ENCODE assay signal across 19 cellular contexts in the genomic region with DNA sequence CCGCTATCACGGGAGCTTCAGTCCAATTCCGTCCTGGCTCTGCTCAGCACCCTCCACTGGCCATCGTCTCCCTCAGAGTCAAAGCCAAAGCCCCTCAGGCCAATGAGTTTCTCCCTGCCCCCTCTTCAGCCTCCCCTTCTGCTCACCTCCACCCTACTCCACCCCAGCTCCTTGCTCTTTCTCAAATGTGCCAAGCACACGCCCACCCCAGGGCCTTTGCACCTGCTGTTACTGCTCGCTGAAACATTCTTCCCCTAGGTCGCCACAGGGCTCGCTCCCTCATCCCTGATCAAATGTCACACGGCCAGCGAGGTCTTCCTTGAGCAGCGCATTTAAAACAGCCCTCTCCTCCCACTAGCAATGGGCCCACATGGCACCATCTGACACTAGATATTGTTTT. TPM values are rescaled to one million over a fixed set of nuclear protein-coding genes. Genes with fewer than 3 reads are reported as not detected.
DNase-seq lines count a peak whose midpoint lies in the region; ATAC-seq, FAIRE-seq and TF ChIP-seq lines count a peak whose summit lies in the region.
"Had no signal": no experiment of that assay in that cellular context is flagged by ENCODE, and none has a peak within 500 bp of the region (broad histone marks: within the 10 kb centered on the region; RNA-seq: fewer than 3 reads in every experiment).

No MANE protein-coding gene starts in this region.

- H3K4me3 ChIP-seq in HepG2 (replicated peaks in 1 of 3; ENCODE audit: insufficient read depth in 1 of 3, low read depth in 2 of 3, low read length in 3 of 3): no peak overlapping the region
- no peak overlapping the region for H3K4me3 ChIP-seq in right lobe of liver
- H3K4me3 ChIP-seq in coronary artery: no peak overlapping the region
- H3K4me3 ChIP-seq in neural progenitor cell: no peak overlapping the region
- H3K4me3 ChIP-seq: body of pancreas, esophagus muscularis mucosa had no signal

- H2AFZ ChIP-seq in HepG2 (ENCODE audit: low read length) (no peak overlapping the region), neural progenitor cell (replicated peaks) (no peak overlapping the region)

- FAIRE-seq in HepG2 (lab: Jason Lieb, UNC): no peak
- FAIRE-seq: D721Med, GM12891 had no signal

- H4K20me1 ChIP-seq in HepG2 (ENCODE audit: insufficient read depth, low read length): no peaks in the 10 kb centered on the region
- no peaks in the 10 kb centered on the region for H4K20me1 ChIP-seq in neural progenitor cell (ENCODE audit: low read depth)

- H3F3A ChIP-seq in neural progenitor cell (ENCODE audit: low read depth): no peaks in the 10 kb centered on the region

- CTCF ChIA-PET in HepG2 (lab: Yijun Ruan, JAX; ENCODE audit: low intra/inter-chr PET ratio, low total read pairs): no interaction called here

- POLR2A ChIA-PET in HepG2 (lab: Yijun Ruan, JAX): no interaction called here

- H3K4me3 Mint-ChIP-seq in neural progenitor cell: no peak overlapping the region

- intact Hi-C loops in HepG2 (cut with micrococcal nuclease; ENCODE audit: unreplicated experiment): no loop called here
- intact Hi-C loops in right lobe of liver (cut with DNase I): no loop called here

- 83% methylated on average over 11 of the region's 11 CpGs for WGBS in HepG2 (ENCODE audit: low lambda C conversion rate)
- WGBS in right lobe of liver (ENCODE audit: insufficient coverage, low coverage, low lambda C conversion rate, missing lambda C conversion rate): 89% methylated on average over 8 of the region's 11 CpGs

- no TSS peak for BruUV-seq in HepG2 (replicated peaks; lab: Mats Ljungman, UMichigan)

- H3K36me3 ChIP-seq in HepG2 (replicated peaks in 1 of 2; ENCODE audit: control insufficient read depth in 1 of 2, insufficient read depth in 2 of 2, low read length in 2 of 2) (no peaks in the 10 kb centered on the region), right lobe of liver (no peaks in the 10 kb centered on the region), neural progenitor cell (no peaks in the 10 kb centered on the region)
- H3K36me3 ChIP-seq: esophagus muscularis mucosa had no signal

- H3K27ac Mint-ChIP-seq in neural progenitor cell: peak overlapping the region; percentile 57

- no peak for TF ChIP-seq POLR2A in HepG2 (IDR thresholded peaks at IDR 0.05; ENCODE audit: insufficient read depth in 1 of 2, low read depth in 2 of 2, low read length in 2 of 2)
- TF ChIP-seq POLR2A in right lobe of liver (IDR thresholded peaks at IDR 0.05): no peak

- H3K4me1 ChIP-seq in HepG2 (ENCODE audit: insufficient read depth, low read length) (peaks cover 80% of the 10 kb centered on the region), right lobe of liver (peaks cover 0 to 14% (median 6%) of the 10 kb centered on the region in 4 donors), neural progenitor cell (no peaks in the 10 kb centered on the region)

- no peak overlapping the region for H3K4me2 ChIP-seq in HepG2 (ENCODE audit: low read depth, low read length)
- no peak overlapping the region for H3K4me2 ChIP-seq in neural progenitor cell

- no peak for TF ChIP-seq RAD21 in HepG2 (CRISPR knock-in tag; IDR thresholded peaks at IDR 0.05)

- in situ Hi-C loops in HepG2 (cut with HindIII; ENCODE audit: extremely low pct_ligation_motif_present, low pct_unique_long_range_greater_than_20kb): no loop called here

- H3K9me3 ChIP-seq in HepG2 (ENCODE audit: low read length) (no peaks in the 10 kb centered on the region), right lobe of liver (no peaks in the 10 kb centered on the region), neural progenitor cell (ENCODE audit: low read depth) (no peaks in the 10 kb centered on the region)
- H3K9me3 ChIP-seq: body of pancreas, esophagus muscularis mucosa had no signal

- TF ChIP-seq CTCF in HepG2 (CRISPR knock-in tag; IDR thresholded peaks at IDR 0.05) (no peak), right lobe of liver (IDR thresholded peaks at IDR 0.05) (no peak), coronary artery (IDR thresholded peaks at IDR 0.05) (no peak), neural progenitor cell (IDR thresholded peaks at IDR 0.05) (no peak)

- peaks cover 1% of the 10 kb centered on the region for H3K36me3 Mint-ChIP-seq in neural progenitor cell

- ATAC-seq in HepG2 (no peak), right lobe of liver (no peak), HG03354 (IDR thresholded peaks at IDR 0.05; ENCODE audit: poor library complexity, severe bottlenecking, unreplicated experiment) (no peak)

- DNase-seq in HepG2 (ENCODE audit: low spot score) (no peak), right lobe of liver (no peak), coronary artery (ENCODE audit: low spot score) (no peak), neural progenitor cell (ENCODE audit: low spot score) (no peak), iPS-NIHi11 (ENCODE audit: low spot score) (no peak), amniotic stem cell (lab: John Stamatoyannopoulos, UW) (no peak)
- DNase-seq in central memory CD4-positive, alpha-beta T cell: no peak
- DNase-seq: GF-D8, glutamatergic neuron, MM.1S, NCI-H1694 treated with DMSO at 0.1 percent for 48 hours, NCI-H446, occipital lobe, SW 1271 had no signal

- H3K27me3 Mint-ChIP-seq in neural progenitor cell (ENCODE audit: insufficient read depth, low read depth): peaks cover 2% of the 10 kb centered on the region

- H3K4me1 Mint-ChIP-seq in neural progenitor cell: peaks cover 21% of the 10 kb centered on the region

- TF ChIP-seq EP300 in HepG2 (IDR thresholded peaks at IDR 0.05; ENCODE audit: low read depth in 2 of 2, low read length in 2 of 2) (no peak), HepG2 (CRISPR knock-in tag; IDR thresholded peaks at IDR 0.05; ENCODE audit: borderline replicate concordance) (no peak)

- no peak overlapping the region for H3K27ac ChIP-seq in HepG2 (ENCODE audit: extremely low read length, insufficient read depth, low read length)
- H3K27ac ChIP-seq in right lobe of liver: no peak overlapping the region
- peak overlapping the region; percentile 74 to 92 for H3K27ac ChIP-seq in coronary artery
- H3K27ac ChIP-seq in neural progenitor cell: no peak overlapping the region

- H3K79me2 ChIP-seq in HepG2 (ENCODE audit: insufficient read depth, low read length) (no peaks in the 10 kb centered on the region), neural progenitor cell (ENCODE audit: low read depth) (no peaks in the 10 kb centered on the region)

- H3K27me3 ChIP-seq in HepG2 (ENCODE audit: control insufficient read depth in 1 of 2, insufficient read depth in 2 of 2, low read length in 2 of 2): no peaks in the 10 kb centered on the region
- H3K27me3 ChIP-seq in right lobe of liver: no peaks in the 10 kb centered on the region
- H3K27me3 ChIP-seq in neural progenitor cell: no peaks in the 10 kb centered on the region
- H3K27me3 ChIP-seq: body of pancreas, esophagus muscularis mucosa had no signal

- no peaks in the 10 kb centered on the region for H3K9me3 Mint-ChIP-seq in neural progenitor cell

- H3K9ac ChIP-seq in HepG2 (ENCODE audit: insufficient read depth, low read depth, low read length): no peak overlapping the region
- H3K9ac ChIP-seq in neural progenitor cell: no peak overlapping the region

RNA-seq across cellular contexts. Expression of gene ENG, which starts 6.3 kb away (rescaled TPM):
- total RNA-seq in HepG2 (2016; rRNA removed; fragmentation: Illumina TruSeq; extraction: Trizol) (0.02 TPM in 1 of 2 replicates, not detected in the other), right lobe of liver (10 to 100 TPM; 27.4 to 90.1 (median 54.1) TPM), neural progenitor cell (ENCODE audit: low replicate concordance) (0.19 TPM in 1 of 2 replicates, not detected in the other)
- total RNA-seq in HepG2 (2016; cell fraction: cytosol; rRNA removed; fragmentation: Illumina TruSeq; extraction: Trizol; ENCODE audit: low read depth): not detected in 2 replicates
- total RNA-seq in HepG2 (2016; cell fraction: insoluble cytoplasmic fraction; rRNA removed; fragmentation: Illumina TruSeq; extraction: Trizol): 0.07 and 0.17 TPM in 2 replicates
- total RNA-seq in HepG2 (2016; cell fraction: membrane; rRNA removed; fragmentation: Illumina TruSeq; extraction: Trizol): 0.07 and 0.22 TPM in 2 replicates
- total RNA-seq in HepG2 (2016; cell fraction: nucleus; rRNA removed; fragmentation: Illumina TruSeq; extraction: Trizol): 0.25 TPM in 1 of 2 replicates, not detected in the other
- 1.1 and 1.4 TPM in 2 replicates for polyA plus RNA-seq in HepG2 (2011; rRNA removed)
- polyA plus RNA-seq in HepG2 (2011; cell fraction: cytosol; rRNA removed): 0.82 and 1.1 TPM in 2 replicates
- 2.1 and 2.3 TPM in 2 replicates for polyA plus RNA-seq in HepG2 (2011; cell fraction: nucleus; rRNA removed)
- 1.4 and 1.5 TPM in 2 replicates for polyA plus RNA-seq in HepG2 (2012)
- not detected in 2 replicates for polyA plus RNA-seq in HepG2 (2016; cell fraction: cytosol; fragmentation: Illumina TruSeq; extraction: Trizol; ENCODE audit: low read depth)
- 0.08 TPM in 1 of 2 replicates, not detected in the other for polyA plus RNA-seq in HepG2 (2016; cell fraction: insoluble cytoplasmic fraction; fragmentation: Illumina TruSeq; extraction: Trizol; ENCODE audit: low read depth)
- 0.06 and 0.13 TPM in 2 replicates for polyA plus RNA-seq in HepG2 (2016; cell fraction: membrane; fragmentation: Illumina TruSeq; extraction: Trizol; ENCODE audit: low read depth)
- polyA plus RNA-seq in HepG2 (2016; cell fraction: nucleus; fragmentation: Illumina TruSeq; extraction: Trizol; ENCODE audit: insufficient read depth, low read depth): 0.20 and 0.22 TPM in 2 replicates
- polyA minus RNA-seq in HepG2 (2011; rRNA and poly(A)+ RNA removed; ENCODE audit: low replicate concordance): 1.2 and 26.5 TPM in 2 replicates
- polyA minus RNA-seq in HepG2 (2011; cell fraction: cytosol; rRNA and poly(A)+ RNA removed): 0.30 and 0.62 TPM in 2 replicates
- polyA minus RNA-seq in HepG2 (2011; cell fraction: nucleus; rRNA and poly(A)+ RNA removed): 0.75 and 0.90 TPM in 2 replicates

RNA-seq across cellular contexts. Expression of gene AK1, which starts 16.7 kb away (rescaled TPM):
- 25.7 and 32.8 TPM in 2 replicates for total RNA-seq in HepG2 (2016; rRNA removed; fragmentation: Illumina TruSeq; extraction: Trizol)
- 12.5 and 17.4 TPM in 2 replicates for total RNA-seq in HepG2 (2016; cell fraction: cytosol; rRNA removed; fragmentation: Illumina TruSeq; extraction: Trizol; ENCODE audit: low read depth)
- 27.8 and 33.7 TPM in 2 replicates for total RNA-seq in HepG2 (2016; cell fraction: insoluble cytoplasmic fraction; rRNA removed; fragmentation: Illumina TruSeq; extraction: Trizol)
- total RNA-seq in HepG2 (2016; cell fraction: membrane; rRNA removed; fragmentation: Illumina TruSeq; extraction: Trizol): 18.2 and 19.8 TPM in 2 replicates
- total RNA-seq in HepG2 (2016; cell fraction: nucleus; rRNA removed; fragmentation: Illumina TruSeq; extraction: Trizol): 13.7 and 15.3 TPM in 2 replicates
- polyA plus RNA-seq in HepG2 (2011; rRNA removed): 19.1 and 28.5 TPM in 2 replicates
- polyA plus RNA-seq in HepG2 (2011; cell fraction: cytosol; rRNA removed): 29.9 and 38.0 TPM in 2 replicates
- 34.1 and 55.6 TPM in 2 replicates for polyA plus RNA-seq in HepG2 (2011; cell fraction: nucleus; rRNA removed)
- 17.5 and 23.3 TPM in 2 replicates for polyA plus RNA-seq in HepG2 (2012)
- polyA plus RNA-seq in HepG2 (2016; cell fraction: cytosol; fragmentation: Illumina TruSeq; extraction: Trizol; ENCODE audit: low read depth): 28.9 and 48.9 TPM in 2 replicates
- polyA plus RNA-seq in HepG2 (2016; cell fraction: insoluble cytoplasmic fraction; fragmentation: Illumina TruSeq; extraction: Trizol; ENCODE audit: low read depth): 44.7 and 50.7 TPM in 2 replicates
- polyA plus RNA-seq in HepG2 (2016; cell fraction: membrane; fragmentation: Illumina TruSeq; extraction: Trizol; ENCODE audit: low read depth): 31.6 and 41.6 TPM in 2 replicates
- polyA plus RNA-seq in HepG2 (2016; cell fraction: nucleus; fragmentation: Illumina TruSeq; extraction: Trizol; ENCODE audit: insufficient read depth, low read depth): 39.2 and 40.7 TPM in 2 replicates
- polyA minus RNA-seq in HepG2 (2011; rRNA and poly(A)+ RNA removed; ENCODE audit: low replicate concordance): 3.6 and 45.8 TPM in 2 replicates
- 3.8 and 5.4 TPM in 2 replicates for polyA minus RNA-seq in HepG2 (2011; cell fraction: cytosol; rRNA and poly(A)+ RNA removed)
- 1.7 and 4.1 TPM in 2 replicates for polyA minus RNA-seq in HepG2 (2011; cell fraction: nucleus; rRNA and poly(A)+ RNA removed)
- 10 to 100 TPM; 31.4 to 78.6 (median 51.7) TPM for total RNA-seq in right lobe of liver
- 20.5 and 25.6 TPM in 2 replicates for total RNA-seq in neural progenitor cell (ENCODE audit: low replicate concordance)

RNA-seq across cellular contexts. Expression of gene ST6GALNAC6, which starts 38.6 kb away (rescaled TPM):
- total RNA-seq in HepG2 (2016; rRNA removed; fragmentation: Illumina TruSeq; extraction: Trizol): 16.7 and 18.5 TPM in 2 replicates
- 13.5 and 13.9 TPM in 2 replicates for total RNA-seq in HepG2 (2016; cell fraction: cytosol; rRNA removed; fragmentation: Illumina TruSeq; extraction: Trizol; ENCODE audit: low read depth)
- 11.7 and 18.2 TPM in 2 replicates for total RNA-seq in HepG2 (2016; cell fraction: insoluble cytoplasmic fraction; rRNA removed; fragmentation: Illumina TruSeq; extraction: Trizol)
- total RNA-seq in HepG2 (2016; cell fraction: membrane; rRNA removed; fragmentation: Illumina TruSeq; extraction: Trizol): 42.0 and 46.1 TPM in 2 replicates
- 13.4 and 15.1 TPM in 2 replicates for total RNA-seq in HepG2 (2016; cell fraction: nucleus; rRNA removed; fragmentation: Illumina TruSeq; extraction: Trizol)
- polyA plus RNA-seq in HepG2 (2011; rRNA removed): 65.4 and 103 TPM in 2 replicates
- 63.0 and 69.3 TPM in 2 replicates for polyA plus RNA-seq in HepG2 (2011; cell fraction: cytosol; rRNA removed)
- 134 and 138 TPM in 2 replicates for polyA plus RNA-seq in HepG2 (2011; cell fraction: nucleus; rRNA removed)
- 36.1 and 53.0 TPM in 2 replicates for polyA plus RNA-seq in HepG2 (2012)
- 33.4 and 37.1 TPM in 2 replicates for polyA plus RNA-seq in HepG2 (2016; cell fraction: cytosol; fragmentation: Illumina TruSeq; extraction: Trizol; ENCODE audit: low read depth)
- 18.0 and 19.3 TPM in 2 replicates for polyA plus RNA-seq in HepG2 (2016; cell fraction: insoluble cytoplasmic fraction; fragmentation: Illumina TruSeq; extraction: Trizol; ENCODE audit: low read depth)
- 54.8 and 59.0 TPM in 2 replicates for polyA plus RNA-seq in HepG2 (2016; cell fraction: membrane; fragmentation: Illumina TruSeq; extraction: Trizol; ENCODE audit: low read depth)
- 32.9 and 35.5 TPM in 2 replicates for polyA plus RNA-seq in HepG2 (2016; cell fraction: nucleus; fragmentation: Illumina TruSeq; extraction: Trizol; ENCODE audit: insufficient read depth, low read depth)
- polyA minus RNA-seq in HepG2 (2011; rRNA and poly(A)+ RNA removed; ENCODE audit: low replicate concordance): 41.6 and 91.9 TPM in 2 replicates
- polyA minus RNA-seq in HepG2 (2011; cell fraction: cytosol; rRNA and poly(A)+ RNA removed): 15.4 and 21.1 TPM in 2 replicates
- polyA minus RNA-seq in HepG2 (2011; cell fraction: nucleus; rRNA and poly(A)+ RNA removed): 22.4 and 22.6 TPM in 2 replicates
- 10 to 100 TPM; 22.5 to 40.3 (median 29.8) TPM for total RNA-seq in right lobe of liver
- total RNA-seq in neural progenitor cell (ENCODE audit: low replicate concordance): 14.3 and 42.7 TPM in 2 replicates

RNA-seq across cellular contexts. Expression of gene ST6GALNAC4, which starts 56.1 kb away (rescaled TPM):
- 14.8 and 18.8 TPM in 2 replicates for total RNA-seq in HepG2 (2016; rRNA removed; fragmentation: Illumina TruSeq; extraction: Trizol)
- total RNA-seq in HepG2 (2016; cell fraction: cytosol; rRNA removed; fragmentation: Illumina TruSeq; extraction: Trizol; ENCODE audit: low read depth): 35.6 and 43.0 TPM in 2 replicates
- total RNA-seq in HepG2 (2016; cell fraction: insoluble cytoplasmic fraction; rRNA removed; fragmentation: Illumina TruSeq; extraction: Trizol): 13.0 and 19.7 TPM in 2 replicates
- total RNA-seq in HepG2 (2016; cell fraction: membrane; rRNA removed; fragmentation: Illumina TruSeq; extraction: Trizol): 47.7 and 65.6 TPM in 2 replicates
- total RNA-seq in HepG2 (2016; cell fraction: nucleus; rRNA removed; fragmentation: Illumina TruSeq; extraction: Trizol): 12.8 and 17.5 TPM in 2 replicates
- 27.7 and 36.4 TPM in 2 replicates for polyA plus RNA-seq in HepG2 (2011; rRNA removed)
- polyA plus RNA-seq in HepG2 (2011; cell fraction: cytosol; rRNA removed): 26.2 and 47.9 TPM in 2 replicates
- 41.2 and 43.3 TPM in 2 replicates for polyA plus RNA-seq in HepG2 (2011; cell fraction: nucleus; rRNA removed)
- 14.8 and 21.6 TPM in 2 replicates for polyA plus RNA-seq in HepG2 (2012)
- polyA plus RNA-seq in HepG2 (2016; cell fraction: cytosol; fragmentation: Illumina TruSeq; extraction: Trizol; ENCODE audit: low read depth): 55.5 and 75.3 TPM in 2 replicates
- 20.6 and 23.9 TPM in 2 replicates for polyA plus RNA-seq in HepG2 (2016; cell fraction: insoluble cytoplasmic fraction; fragmentation: Illumina TruSeq; extraction: Trizol; ENCODE audit: low read depth)
- polyA plus RNA-seq in HepG2 (2016; cell fraction: membrane; fragmentation: Illumina TruSeq; extraction: Trizol; ENCODE audit: low read depth): 69.4 and 78.8 TPM in 2 replicates
- 25.2 and 32.3 TPM in 2 replicates for polyA plus RNA-seq in HepG2 (2016; cell fraction: nucleus; fragmentation: Illumina TruSeq; extraction: Trizol; ENCODE audit: insufficient read depth, low read depth)
- polyA minus RNA-seq in HepG2 (2011; rRNA and poly(A)+ RNA removed; ENCODE audit: low replicate concordance): 74.4 and 118 TPM in 2 replicates
- polyA minus RNA-seq in HepG2 (2011; cell fraction: cytosol; rRNA and poly(A)+ RNA removed): 40.0 and 42.1 TPM in 2 replicates
- polyA minus RNA-seq in HepG2 (2011; cell fraction: nucleus; rRNA and poly(A)+ RNA removed): 15.6 and 17.8 TPM in 2 replicates
- 10 to 100 TPM in 3 of 6 experiments, 1 to 10 TPM in 3; 3.2 to 23.8 (median 11.2) TPM for total RNA-seq in right lobe of liver
- total RNA-seq in neural progenitor cell (ENCODE audit: low replicate concordance): 5.5 and 11.1 TPM in 2 replicates

RNA-seq across cellular contexts. Expression of gene FPGS, which starts 58.1 kb away (rescaled TPM):
- total RNA-seq in HepG2 (2016; rRNA removed; fragmentation: Illumina TruSeq; extraction: Trizol) (20.3 and 35.6 TPM in 2 replicates), right lobe of liver (10 to 100 TPM; 44.3 to 68.5 (median 56.9) TPM), neural progenitor cell (ENCODE audit: low replicate concordance) (32.8 and 60.5 TPM in 2 replicates)
- 7.4 and 10.3 TPM in 2 replicates for total RNA-seq in HepG2 (2016; cell fraction: cytosol; rRNA removed; fragmentation: Illumina TruSeq; extraction: Trizol; ENCODE audit: low read depth)
- 18.5 and 37.2 TPM in 2 replicates for total RNA-seq in HepG2 (2016; cell fraction: insoluble cytoplasmic fraction; rRNA removed; fragmentation: Illumina TruSeq; extraction: Trizol)
- 18.1 and 18.9 TPM in 2 replicates for total RNA-seq in HepG2 (2016; cell fraction: membrane; rRNA removed; fragmentation: Illumina TruSeq; extraction: Trizol)
- 26.8 and 31.7 TPM in 2 replicates for total RNA-seq in HepG2 (2016; cell fraction: nucleus; rRNA removed; fragmentation: Illumina TruSeq; extraction: Trizol)
- 36.8 and 41.3 TPM in 2 replicates for polyA plus RNA-seq in HepG2 (2011; rRNA removed)
- polyA plus RNA-seq in HepG2 (2011; cell fraction: cytosol; rRNA removed): 20.2 and 34.2 TPM in 2 replicates
- polyA plus RNA-seq in HepG2 (2011; cell fraction: nucleus; rRNA removed): 102 and 128 TPM in 2 replicates
- polyA plus RNA-seq in HepG2 (2012): 16.9 and 23.2 TPM in 2 replicates
- 8.3 and 9.4 TPM in 2 replicates for polyA plus RNA-seq in HepG2 (2016; cell fraction: cytosol; fragmentation: Illumina TruSeq; extraction: Trizol; ENCODE audit: low read depth)
- polyA plus RNA-seq in HepG2 (2016; cell fraction: insoluble cytoplasmic fraction; fragmentation: Illumina TruSeq; extraction: Trizol; ENCODE audit: low read depth): 21.4 and 32.6 TPM in 2 replicates
- polyA plus RNA-seq in HepG2 (2016; cell fraction: membrane; fragmentation: Illumina TruSeq; extraction: Trizol; ENCODE audit: low read depth): 12.8 and 13.0 TPM in 2 replicates
- polyA plus RNA-seq in HepG2 (2016; cell fraction: nucleus; fragmentation: Illumina TruSeq; extraction: Trizol; ENCODE audit: insufficient read depth, low read depth): 68.3 and 83.1 TPM in 2 replicates
- polyA minus RNA-seq in HepG2 (2011; rRNA and poly(A)+ RNA removed; ENCODE audit: low replicate concordance): 71.8 and 195 TPM in 2 replicates
- 13.5 and 19.9 TPM in 2 replicates for polyA minus RNA-seq in HepG2 (2011; cell fraction: cytosol; rRNA and poly(A)+ RNA removed)
- 25.4 and 26.6 TPM in 2 replicates for polyA minus RNA-seq in HepG2 (2011; cell fraction: nucleus; rRNA and poly(A)+ RNA removed)

Comparison
In these comparisons a context has a peak if more than half of its experiments do, and no peak if none do; other contexts are left out.
1. RNA of gene ENG, which starts 6.3 kb away (total RNA-seq): 27.4 to 90.1 TPM in right lobe of liver; 0.02 to 0.25 TPM in HepG2 and 0.19 TPM in neural progenitor cell; every median in the first group is over 10 times any median in the second.
2. H3K27ac ChIP-seq: peak in coronary artery (2 of 2); none in HepG2 (single experiment), right lobe of liver (0 of 3) and neural progenitor cell (single experiment).